8 cellular contexts compared by ENCODE assay signal in genomic region chr11:72813740-72814138, GRCh38. TPM values are rescaled to one million over a fixed set of nuclear protein-coding genes. Genes with fewer than 3 reads are reported as not detected.
A peak's percentile ranks its signal among the peaks of the same experiment; 100 is the strongest.
DNase-seq lines count a peak whose midpoint lies in the region; TF ChIP-seq lines count a peak whose summit lies in the region.

No MANE protein-coding gene starts in this region.

- peaks cover 2% of the 10 kb centered on the region for H3K36me3 ChIP-seq in H7 (replicated peaks; ENCODE audit: control insufficient read depth, insufficient read depth, low read length)
- H3K36me3 ChIP-seq in breast epithelium: no peaks in the 10 kb centered on the region

- TF ChIP-seq CTCF in breast epithelium (IDR thresholded peaks at IDR 0.05): no peak

- no peak for TF ChIP-seq POLR2A in breast epithelium (IDR thresholded peaks at IDR 0.05)

- intact Hi-C loops in breast epithelium (cut with DNase I; ENCODE audit: low total_unique reads): loop anchor here (10.0 kb wide), 1 partner anchor 89 kb away; no protein-coding TSS in a partner anchor

- peaks cover 7% of the 10 kb centered on the region for H3K27me3 ChIP-seq in H7 (ENCODE audit: control insufficient read depth, insufficient read depth, low read length)
- no peaks in the 10 kb centered on the region for H3K27me3 ChIP-seq in breast epithelium

- peak; percentile 83 for DNase-seq in activated gamma-delta T cell (lab: John Stamatoyannopoulos, UW)
- DNase-seq in activated gamma-delta T cell treated with Interleukin-2 at 50 U/mL for 16 hours: no peak
- DNase-seq in H7: no peak
- peak; percentile 61 to 78 for DNase-seq in Kasumi-1 (lab: John Stamatoyannopoulos, UW)
- DNase-seq in SHP77 treated with DMSO at 0.1 percent for 48 hours (lab: John Stamatoyannopoulos, UW): peak; percentile 86
- DNase-seq in breast epithelium (ENCODE audit: low spot score in 2 of 2): peak in 1 of 2 donors; percentile 70
- DNase-seq in kidney tubule cell (ENCODE audit: low spot score): peak; percentile 86
- peak; percentile 80 for DNase-seq in stimulated activated CD4-positive, alpha-beta T cell treated with anti-CD3 and anti-CD28 coated beads, Interleukin-1b, Interleukin-23, amount 100 ng/mL, for 48 hours

- no peaks in the 10 kb centered on the region for H3K4me1 ChIP-seq in breast epithelium

- H3K4me3 ChIP-seq in H7 (ENCODE audit: insufficient read depth, low read depth, low read length): peak overlapping the region; percentile 85
- H3K4me3 ChIP-seq in breast epithelium: peak overlapping the region; percentile 75 to 95 (median 89)

- H3K9me3 ChIP-seq in breast epithelium: no peaks in the 10 kb centered on the region

- peak overlapping the region; percentile 94 to 97 for H3K27ac ChIP-seq in breast epithelium

RNA-seq across cellular contexts. Expression of gene ATG16L2, which starts 0.5 kb away (rescaled TPM):
- total RNA-seq in H7 (2014; rRNA removed; shearing (Covaris generic)): 6.2 and 16.0 TPM in 2 replicates
- total RNA-seq in breast epithelium: 10 to 100 TPM; 18.7 to 39.2 (median 28.2) TPM

RNA-seq across cellular contexts. Expression of gene STARD10, which starts 19.9 kb away (rescaled TPM):
- 19.3 and 26.8 TPM in 2 replicates for total RNA-seq in H7 (2014; rRNA removed; shearing (Covaris generic))
- total RNA-seq in breast epithelium: 100 to 1,000 TPM in 1 of 3 donors, 10 to 100 TPM in 2; 20.6 to 117 (median 93.7) TPM

Comparison
In these comparisons a context has a peak if more than half of its experiments do, and no peak if none do; other contexts are left out.
1. DNase-seq: peak in activated gamma-delta T cell (single experiment), Kasumi-1 (2 of 2), SHP77 treated with DMSO at 0.1 percent for 48 hours (single experiment), kidney tubule cell (single experiment) and stimulated activated CD4-positive, alpha-beta T cell treated with anti-CD3 and anti-CD28 coated beads, Interleukin-1b, Interleukin-23, amount 100 ng/mL, for 48 hours (single experiment); none in activated gamma-delta T cell treated with Interleukin-2 at 50 U/mL for 16 hours (single experiment) and H7 (single experiment).